15 cellular contexts compared by ENCODE assay signal in genomic region chr5:54302267-54302687, GRCh38. TPM values are rescaled to one million over a fixed set of nuclear protein-coding genes. Genes with fewer than 3 reads are reported as not detected.
DNase-seq lines count a peak whose midpoint lies in the region; ATAC-seq, FAIRE-seq and TF ChIP-seq lines count a peak whose summit lies in the region.
"Had no signal": no experiment of that assay in that cellular context is flagged by ENCODE, and none has a peak within 500 bp of the region (broad histone marks: within the 10 kb centered on the region; RNA-seq: fewer than 3 reads in every experiment).

No MANE protein-coding gene starts in this region.

- no peak overlapping the region for H2AFZ ChIP-seq in K562 (ENCODE audit: low read depth, low read length)

- in situ Hi-C loops in K562 (cut with MboI): loop anchor here (10.0 kb wide), 1 partner anchor 147 kb away; no protein-coding TSS in a partner anchor

- H3K36me3 Mint-ChIP-seq in activated T-helper 17 cell treated with anti-CD3 and anti-CD28 coated beads, Interleukin-2, amount 50 U/mL, for 72 hours (ENCODE audit: low read depth): no peaks in the 10 kb centered on the region

- H3K27ac Mint-ChIP-seq in activated T-helper 17 cell treated with anti-CD3 and anti-CD28 coated beads, Interleukin-2, amount 50 U/mL, for 72 hours: no peak overlapping the region
- H3K27ac Mint-ChIP-seq: activated CD4-positive, alpha-beta T cell treated with anti-CD3 and anti-CD28 coated beads, Interleukin-2, amount 10 ng/mL, durations not matched to agents 24 days and 14 days; stimulated activated memory B cell treated with anti-CD40 and anti-IgM and Interleukin-4, amounts not matched to agents 10 μg/mL and 1 μg/mL and 100 μg/mL, for 72 hours had no signal

- TF ChIP-seq RAD21 in K562 (CRISPR knock-in tag; conservative IDR thresholded peaks at IDR 0.05 in 1 of 2, IDR thresholded peaks at IDR 0.05 in 1 of 2): no peak

- H3K9me3 Mint-ChIP-seq in activated T-helper 17 cell treated with anti-CD3 and anti-CD28 coated beads, Interleukin-2, amount 50 U/mL, for 72 hours: no peaks in the 10 kb centered on the region
- H3K9me3 Mint-ChIP-seq: activated CD4-positive, alpha-beta T cell treated with anti-CD3 and anti-CD28 coated beads, Interleukin-2, amount 10 ng/mL, durations not matched to agents 24 days and 14 days; stimulated activated memory B cell treated with anti-CD40 and anti-IgM and Interleukin-4, amounts not matched to agents 10 μg/mL and 1 μg/mL and 100 μg/mL, for 72 hours had no signal

- H3K4me3 Mint-ChIP-seq in activated T-helper 17 cell treated with anti-CD3 and anti-CD28 coated beads, Interleukin-2, amount 50 U/mL, for 72 hours: no peak overlapping the region
- H3K4me3 Mint-ChIP-seq: activated CD4-positive, alpha-beta T cell treated with anti-CD3 and anti-CD28 coated beads, Interleukin-2, amount 10 ng/mL, durations not matched to agents 24 days and 14 days; stimulated activated memory B cell treated with anti-CD40 and anti-IgM and Interleukin-4, amounts not matched to agents 10 μg/mL and 1 μg/mL and 100 μg/mL, for 72 hours had no signal

- H3K36me3 ChIP-seq in K562 (ENCODE audit: control insufficient read depth, insufficient read depth, low read length): peaks cover 4% of the 10 kb centered on the region; the same call in 2 of the 3 replicates
- H3K36me3 ChIP-seq: BE2C had no signal

- no peak overlapping the region; the same call in 1 of the 2 replicates for H3K4me2 ChIP-seq in K562 (ENCODE audit: insufficient read depth, low read length)

- CTCF ChIA-PET in K562 (lab: Yijun Ruan, JAX; ENCODE audit: low intra/inter-chr PET ratio) (no interaction called here), HEK293T (lab: Yijun Ruan, JAX) (no interaction called here)

- peaks cover 24% of the 10 kb centered on the region; the same call in 1 of the 2 replicates for H4K20me1 ChIP-seq in K562 (replicated peaks; ENCODE audit: control insufficient read depth, insufficient read depth, low read length)

- no peak overlapping the region for H3K27ac ChIP-seq in K562 (ENCODE audit: extremely low read depth, low read depth, low read length)
- H3K27ac ChIP-seq: SK-N-MC had no signal

- no peaks in the 10 kb centered on the region for H3K9me3 ChIP-seq in K562 (replicated peaks; ENCODE audit: control insufficient read depth, insufficient read depth, low read depth, low read length)
- H3K9me3 ChIP-seq: BE2C had no signal

- no peak overlapping the region for H3K9ac ChIP-seq in K562 (ENCODE audit: insufficient read depth in 1 of 2, low read depth in 2 of 2, low read length in 2 of 2)

- H3K79me2 ChIP-seq in K562 (ENCODE audit: control insufficient read depth, insufficient read depth, low read length): peaks cover 98% of the 10 kb centered on the region

- peak; percentile 43; the same call in 1 of the 2 replicates for TF ChIP-seq EP300 in K562 (IDR thresholded peaks at IDR 0.05; ENCODE audit: low read length)

- BruUV-seq in K562 (replicated peaks; lab: Mats Ljungman, UMichigan): no TSS peak

- H3K4me3 ChIP-seq in K562: no peak overlapping the region
- H3K4me3 ChIP-seq: SK-N-MC had no signal

- FAIRE-seq in K562 (lab: Jason Lieb, UNC): no peak

- H3K9me1 ChIP-seq in K562 (ENCODE audit: control insufficient read depth, insufficient read depth, low read length): peaks cover 3% of the 10 kb centered on the region

- H3K4me1 ChIP-seq in K562 (replicated peaks in 1 of 2; ENCODE audit: control insufficient read depth in 2 of 2, insufficient read depth in 2 of 2, low read length in 2 of 2): peaks cover 8 to 28% of the 10 kb centered on the region in 2 experiments
- H3K4me1 ChIP-seq: BE2C had no signal

- POLR2A ChIA-PET in K562 (lab: Yijun Ruan, JAX) (interaction anchor here (0.9 to 1.7 kb wide), 5 partner anchors 9 to 35 kb away, joined by 3 to 16 read pairs (median 3); partner anchors contain the start of gene ARL15), HEK293T (lab: Yijun Ruan, JAX) (interaction anchor here (1.1 to 1.2 kb wide), 2 partner anchors 9 kb away, joined by 3 to 4 read pairs; no protein-coding TSS in a partner anchor)

- DNase-seq in Daoy (ENCODE audit: low read depth) (peak; percentile 50), NCI-H2029 (lab: John Stamatoyannopoulos, UW) (peak; percentile 62), K562 (ENCODE audit: extremely low read depth in 1 of 4, low spot score in 3 of 4) (no peak), left lobe of liver (ENCODE audit: low spot score) (no peak), HEK293T (ENCODE audit: extremely low spot score) (no peak)
- no peak for DNase-seq in stimulated activated CD4-positive, alpha-beta T cell treated with anti-CD3 and anti-CD28 coated beads, Interleukin-4, amount 100 ng/mL, for 24 hours
- DNase-seq: activated CD4-positive, alpha-beta T cell treated with anti-CD3 and anti-CD28 coated beads, Interleukin-2, amount 10 ng/mL, durations not matched to agents 24 days and 14 days; activated naive CD4-positive, alpha-beta T cell; BE2C; dermis blood vessel endothelial cell; NCI-H748 treated with DMSO at 0.1 percent for 48 hours had no signal

- WGBS in K562 (ENCODE audit: insufficient coverage, low coverage, missing lambda C conversion rate): 62% methylated on average over 5 of the region's 5 CpGs

- no peak for TF ChIP-seq POLR2A in K562 (conservative IDR thresholded peaks at IDR 0.05)

- H3K27me3 ChIP-seq in K562 (ENCODE audit: control insufficient read depth in 2 of 2, insufficient read depth in 2 of 2, low read length in 2 of 2): no peaks in the 10 kb centered on the region
- H3K27me3 ChIP-seq: BE2C had no signal

- H3K4me1 Mint-ChIP-seq in activated T-helper 17 cell treated with anti-CD3 and anti-CD28 coated beads, Interleukin-2, amount 50 U/mL, for 72 hours: peaks cover 10% of the 10 kb centered on the region

- no peak for TF ChIP-seq CTCF in K562 (IDR thresholded peaks at IDR 0.05 in 2 of 3, conservative IDR thresholded peaks at IDR 0.05 in 1 of 3; ENCODE audit: insufficient read depth in 2 of 3, low read depth in 1 of 3, low read length in 3 of 3)

- intact Hi-C loops in K562 (cut with micrococcal nuclease): no loop called here

- no peaks in the 10 kb centered on the region for H3K27me3 Mint-ChIP-seq in activated T-helper 17 cell treated with anti-CD3 and anti-CD28 coated beads, Interleukin-2, amount 50 U/mL, for 72 hours
- H3K27me3 Mint-ChIP-seq: activated CD4-positive, alpha-beta T cell treated with anti-CD3 and anti-CD28 coated beads, Interleukin-2, amount 10 ng/mL, durations not matched to agents 24 days and 14 days; stimulated activated memory B cell treated with anti-CD40 and anti-IgM and Interleukin-4, amounts not matched to agents 10 μg/mL and 1 μg/mL and 100 μg/mL, for 72 hours had no signal

- ATAC-seq in K562: peak; percentile 66
- ATAC-seq in left lobe of liver: peak; percentile 35
- no peak for ATAC-seq in HG03025 (IDR thresholded peaks at IDR 0.05; ENCODE audit: low FRiP score, unreplicated experiment)
- ATAC-seq in activated T-helper 17 cell treated with anti-CD3 and anti-CD28 coated beads, Interleukin-2, amount 50 U/mL, for 72 hours (replicated peaks): no peak
- ATAC-seq: stimulated activated memory B cell treated with anti-CD40 and anti-IgM and Interleukin-4, amounts not matched to agents 10 μg/mL and 1 μg/mL and 100 μg/mL, for 72 hours had no signal

TF ChIP-seq in K562, 482 proteins besides CTCF, POLR2A, EP300 and RAD21 (continues in another document):
- TF ChIP-seq PYGO2 (tag; IDR thresholded peaks at IDR 0.05): no peak

TF ChIP-seq in HEK293T, 16 proteins besides CTCF, POLR2A, EP300 and RAD21:
- no peak for TF ChIP-seq SUZ12 (IDR thresholded peaks at IDR 0.05)
- TF ChIP-seq NFRKB (IDR thresholded peaks at IDR 0.05): no peak
- TF ChIP-seq LEF1 (IDR thresholded peaks at IDR 0.05; ENCODE audit: borderline replicate concordance): no peak
- TF ChIP-seq HDGF (IDR thresholded peaks at IDR 0.05; ENCODE audit: borderline replicate concordance): no peak
- TF ChIP-seq FOXA1 (IDR thresholded peaks at IDR 0.05): no peak
- no peak for TF ChIP-seq ARNT (IDR thresholded peaks at IDR 0.05)
- no peak for TF ChIP-seq SP1 (IDR thresholded peaks at IDR 0.05)
- no peak for TF ChIP-seq TARDBP (IDR thresholded peaks at IDR 0.05)
- no peak for TF ChIP-seq CTBP1 (IDR thresholded peaks at IDR 0.05; ENCODE audit: borderline replicate concordance)
- no peak for TF ChIP-seq PKNOX1 (IDR thresholded peaks at IDR 0.05)
- TF ChIP-seq L3MBTL2 (conservative IDR thresholded peaks at IDR 0.05): no peak

RNA-seq across cellular contexts. Expression of gene ARL15, which starts 8.1 kb away (rescaled TPM):
- 5.9 and 6.1 TPM in 2 replicates for total RNA-seq in Daoy (2014; rRNA removed; shearing (Covaris generic))
- 218 and 235 TPM in 2 replicates for total RNA-seq in K562 (2011; cell fraction: chromatin; rRNA removed; ENCODE audit: low replicate concordance)
- 124 and 166 TPM in 2 replicates for total RNA-seq in K562 (2011; cell fraction: nucleolus; rRNA removed)
- 179 and 212 TPM in 2 replicates for total RNA-seq in K562 (2011; cell fraction: nucleoplasm; rRNA removed)
- total RNA-seq in K562 (2014; rRNA removed) (45.9 and 46.7 TPM in 2 replicates), K562 (2014; rRNA removed; fragmentation: Illumina TruSeq; extraction: Trizol) (64.0 and 71.2 TPM in 2 replicates), K562 (2015; rRNA removed; fragmentation: Illumina TruSeq; extraction: Trizol) (40.0 and 46.1 TPM in 2 replicates), K562 (2021) (54.1 and 58.7 TPM in 2 replicates), left lobe of liver (6.0 TPM)
- polyA plus RNA-seq in K562 (2011; rRNA removed) (59.5 and 60.1 TPM in 2 replicates), K562 (2014; fragmentation: Illumina TruSeq; extraction: Trizol) (71.8 and 80.4 TPM in 2 replicates), K562 (2014; fragmentation: Nextera tagmentation; extraction: Ambion mirVana) (10 to 100 TPM; 18.5 to 22.4 TPM), K562 (2014; rRNA removed) (57.0 and 60.0 TPM in 2 replicates)
- 24.8 and 46.7 TPM in 2 replicates for polyA plus RNA-seq in K562 (2011; cell fraction: cytosol; rRNA removed)
- polyA plus RNA-seq in K562 (2011; cell fraction: nucleus; rRNA removed): 29.3 and 46.0 TPM in 2 replicates
- polyA plus RNA-seq in K562 (2012): 45.4 and 47.0 TPM in 2 replicates
- 135 and 180 TPM in 2 replicates for polyA minus RNA-seq in K562 (2011; rRNA and poly(A)+ RNA removed)
- polyA minus RNA-seq in K562 (2011; cell fraction: cytosol; rRNA and poly(A)+ RNA removed): 39.2 and 48.3 TPM in 2 replicates
- polyA minus RNA-seq in K562 (2011; cell fraction: nucleus; rRNA and poly(A)+ RNA removed): 201 and 315 TPM in 2 replicates
- 1 to 10 TPM; 6.8 to 8.3 TPM for total RNA-seq in activated T-helper 17 cell treated with anti-CD3 and anti-CD28 coated beads, Interleukin-2, amount 50 U/mL, for 72 hours

Comparison
In these comparisons a context has a peak if more than half of its experiments do, and no peak if none do; other contexts are left out.
1. DNase-seq: peak in Daoy (single experiment) and NCI-H2029 (single experiment); none in K562 (0 of 4), left lobe of liver (single experiment), HEK293T (single experiment) and stimulated activated CD4-positive, alpha-beta T cell treated with anti-CD3 and anti-CD28 coated beads, Interleukin-4, amount 100 ng/mL, for 24 hours (single experiment).
2. ATAC-seq: peak in K562 (single experiment) and left lobe of liver (single experiment); none in HG03025 (single experiment) and activated T-helper 17 cell treated with anti-CD3 and anti-CD28 coated beads, Interleukin-2, amount 50 U/mL, for 72 hours (single experiment).